Comparison of ENCODE assay signal across 28 cellular contexts in genomic region chr1:172405912-172406311, GRCh38. TPM values are rescaled to one million over a fixed set of nuclear protein-coding genes. Genes with fewer than 3 reads are reported as not detected.
"Had no signal": no experiment of that assay in that cellular context is flagged by ENCODE, and none has a peak within 500 bp of the region (broad histone marks: within the 10 kb centered on the region; RNA-seq: fewer than 3 reads in every experiment).

No MANE protein-coding gene starts in this region.

- H3K27ac ChIP-seq: cardiac muscle cell, epithelial cell of prostate, parathyroid adenoma, sigmoid colon, tibial artery had no signal

- ATAC-seq: activated CD8-positive, alpha-beta T cell treated with anti-CD3 and anti-CD28 coated beads for 36 hours; left lobe of liver had no signal

- H3K4me3 Mint-ChIP-seq: activated CD8-positive, alpha-beta T cell treated with anti-CD3 and anti-CD28 coated beads for 36 hours; activated naive CD4-positive, alpha-beta T cell treated with anti-CD3 and anti-CD28 coated beads, Interleukin-2, amount 50 U/mL, for 24 hours; activated T-cell treated with anti-CD3 and anti-CD28 coated beads, Interleukin-2, amount 50 U/mL, for 24 hours; nephron had no signal

- H3K4me1 ChIP-seq: parathyroid adenoma had no signal

- H3K27ac Mint-ChIP-seq: activated CD8-positive, alpha-beta T cell treated with anti-CD3 and anti-CD28 coated beads for 36 hours; activated naive CD4-positive, alpha-beta T cell treated with anti-CD3 and anti-CD28 coated beads, Interleukin-2, amount 50 U/mL, for 24 hours; activated T-cell treated with anti-CD3 and anti-CD28 coated beads, Interleukin-2, amount 50 U/mL, for 24 hours had no signal

- H3K27me3 ChIP-seq: cardiac muscle cell, sigmoid colon, tibial artery had no signal

- H3K9me3 ChIP-seq: sigmoid colon, tibial artery had no signal

- H3K9me3 Mint-ChIP-seq: activated CD8-positive, alpha-beta T cell treated with anti-CD3 and anti-CD28 coated beads for 36 hours; activated naive CD4-positive, alpha-beta T cell treated with anti-CD3 and anti-CD28 coated beads, Interleukin-2, amount 50 U/mL, for 24 hours; activated T-cell treated with anti-CD3 and anti-CD28 coated beads, Interleukin-2, amount 50 U/mL, for 24 hours; nephron had no signal

- H3K27me3 Mint-ChIP-seq: activated CD8-positive, alpha-beta T cell treated with anti-CD3 and anti-CD28 coated beads for 36 hours; activated naive CD4-positive, alpha-beta T cell treated with anti-CD3 and anti-CD28 coated beads, Interleukin-2, amount 50 U/mL, for 24 hours; activated T-cell treated with anti-CD3 and anti-CD28 coated beads, Interleukin-2, amount 50 U/mL, for 24 hours had no signal

- DNase-seq: activated CD4-positive, alpha-beta T cell treated with anti-CD3 and anti-CD28 coated beads for 48 hours; activated CD8-positive, alpha-beta T cell treated with anti-CD3 and anti-CD28 coated beads for 36 hours; activated effector memory CD4-positive, alpha-beta T cell treated with Interleukin-2 at 50 U/mL for 16 hours; activated T-cell treated with anti-CD3 and anti-CD28 coated beads, Interleukin-2, amount 50 U/mL, for 24 hours; dermis blood vessel endothelial cell; effector memory CD4-positive, alpha-beta T cell; foreskin melanocyte; glutamatergic neuron; hippocampal formation; islet precursor cell; midbrain; sigmoid colon; stimulated activated naive CD4-positive, alpha-beta T cell; substantia nigra; SW 1271; tibial artery had no signal

RNA-seq across cellular contexts. Expression of gene C1orf105, which starts 14.6 kb away (rescaled TPM):
- total RNA-seq: activated CD8-positive, alpha-beta T cell treated with anti-CD3 and anti-CD28 coated beads for 36 hours; chondrocyte; dermis blood vessel endothelial cell; fibroblast of lung; left lobe of liver; lung microvascular endothelial cell; sigmoid colon; T-helper 2 cell treated with Interferon-gamma antibody and Interleukin-4, amounts not matched to agents 100 ng/mL and 5 ng/mL, for 36 hours had no signal
- polyA plus RNA-seq: adipose tissue, fibroblast of lung, sigmoid colon, urinary bladder had no signal
